ENCODE assay signal across 14 cellular contexts in genomic region chr9:27701664-27702063, GRCh38.
DNase-seq lines count a peak whose midpoint lies in the region; ATAC-seq, FAIRE-seq and TF ChIP-seq lines count a peak whose summit lies in the region.
"Had no signal": no experiment of that assay in that cellular context is flagged by ENCODE, and none has a peak within 500 bp of the region (broad histone marks: within the 10 kb centered on the region; RNA-seq: fewer than 3 reads in every experiment).

No MANE protein-coding gene starts in this region.

- DNase-seq in CD14-positive monocyte (ENCODE audit: low spot score) (peak; percentile 84), NCI-H1092 (lab: John Stamatoyannopoulos, UW) (peak; percentile 70), bronchial epithelial cell (ENCODE audit: low read depth) (peak; percentile 8), activated T-cell treated with anti-CD3 and anti-CD28 coated beads for 4 hours (no peak), osteocyte (ENCODE audit: extremely low spot score, unreplicated experiment) (no peak), NCI-H510A treated with DMSO at 0.1 percent for 48 hours (lab: John Stamatoyannopoulos, UW) (no peak)
- DNase-seq: activated B cell treated with CpG ODN at 0.5 μM for 24 hours; activated T-cell treated with anti-CD3 and anti-CD28 coated beads, Interleukin-2, amount 50 U/mL, for 4 hours; natural killer cell; NCI-H2227 treated with DMSO at 0.1 percent for 48 hours had no signal

- peaks cover 2% of the 10 kb centered on the region for H3K27me3 ChIP-seq in bronchial epithelial cell (ENCODE audit: control insufficient read depth, insufficient read depth, low read length)
- no peaks in the 10 kb centered on the region for H3K27me3 ChIP-seq in muscle layer of duodenum (ENCODE audit: low read depth, low read length)

- ATAC-seq in GM21717 (IDR thresholded peaks at IDR 0.05; ENCODE audit: unreplicated experiment) = no peak
- ATAC-seq: activated T-cell treated with anti-CD3 and anti-CD28 coated beads, Interleukin-2, amount 50 U/mL, for 4 hours; K562 had no signal

- H3K36me3 ChIP-seq in bronchial epithelial cell (ENCODE audit: control insufficient read depth, insufficient read depth, low read length) = no peaks in the 10 kb centered on the region
- H3K36me3 ChIP-seq in muscle layer of duodenum (ENCODE audit: control insufficient read depth in 1 of 2, insufficient read depth in 2 of 2, low read length in 2 of 2) = no peaks in the 10 kb centered on the region

- H3K36me3 Mint-ChIP-seq in CD14-positive monocyte = no peaks in the 10 kb centered on the region
- no peaks in the 10 kb centered on the region for H3K36me3 Mint-ChIP-seq in osteocyte (ENCODE audit: unreplicated experiment)
- H3K36me3 Mint-ChIP-seq: natural killer cell had no signal

- peaks cover 40% of the 10 kb centered on the region for H3K4me1 Mint-ChIP-seq in CD14-positive monocyte
- no peaks in the 10 kb centered on the region for H3K4me1 Mint-ChIP-seq in osteocyte (ENCODE audit: unreplicated experiment)
- H3K4me1 Mint-ChIP-seq: activated B cell treated with CpG ODN at 0.5 μM for 24 hours, natural killer cell had no signal

- intact Hi-C loops in CD14-positive monocyte (cut with micrococcal nuclease) = loop anchor here (5.0 to 10.0 kb wide), 4 partner anchors 67 to 367 kb away; partner anchors contain the start of gene C9orf72 (in 2 of the 2)

- H3K4me3 Mint-ChIP-seq in CD14-positive monocyte (peak overlapping the region; percentile 61 to 67), osteocyte (ENCODE audit: unreplicated experiment) (no peak overlapping the region)
- H3K4me3 Mint-ChIP-seq: activated B cell treated with CpG ODN at 0.5 μM for 24 hours; activated T-cell treated with anti-CD3 and anti-CD28 coated beads, Interleukin-2, amount 50 U/mL, for 4 hours; natural killer cell had no signal

- no peak overlapping the region for H3K4me3 ChIP-seq in bronchial epithelial cell (ENCODE audit: low read depth, low read length)
- no peak overlapping the region for H3K4me3 ChIP-seq in muscle layer of duodenum (ENCODE audit: low read depth in 1 of 2, low read length in 2 of 2)
- H3K4me3 ChIP-seq: K562 had no signal

- H3K27me3 Mint-ChIP-seq in CD14-positive monocyte (ENCODE audit: low read depth in 3 of 3) (peaks cover 0 to 4% (median 0%) of the 10 kb centered on the region in 3 donors), osteocyte (ENCODE audit: unreplicated experiment) (no peaks in the 10 kb centered on the region)
- H3K27me3 Mint-ChIP-seq: activated B cell treated with CpG ODN at 0.5 μM for 24 hours had no signal

- H3K9me3 Mint-ChIP-seq in CD14-positive monocyte (no peaks in the 10 kb centered on the region), osteocyte (ENCODE audit: unreplicated experiment) (peaks cover 5% of the 10 kb centered on the region)
- H3K9me3 Mint-ChIP-seq: activated B cell treated with CpG ODN at 0.5 μM for 24 hours; activated T-cell treated with anti-CD3 and anti-CD28 coated beads, Interleukin-2, amount 50 U/mL, for 4 hours had no signal

- peak overlapping the region; percentile 90 to 99 (median 95) for H3K27ac Mint-ChIP-seq in CD14-positive monocyte
- no peak overlapping the region for H3K27ac Mint-ChIP-seq in osteocyte (ENCODE audit: unreplicated experiment)
- H3K27ac Mint-ChIP-seq: activated B cell treated with CpG ODN at 0.5 μM for 24 hours, natural killer cell had no signal

- peak overlapping the region; percentile 41 for H3K27ac ChIP-seq in muscle layer of duodenum (ENCODE audit: low read length)

- H3K9me3 ChIP-seq in muscle layer of duodenum (ENCODE audit: control insufficient read depth in 1 of 2, low read length in 2 of 2) = no peaks in the 10 kb centered on the region

- H3K4me1 ChIP-seq in muscle layer of duodenum (ENCODE audit: control insufficient read depth in 1 of 2, insufficient read depth in 2 of 2, low read length in 2 of 2) = no peaks in the 10 kb centered on the region

- TF ChIP-seq CTCF in CD14-positive monocyte (IDR thresholded peaks at IDR 0.05) (no peak), bronchial epithelial cell (IDR thresholded peaks at IDR 0.05; ENCODE audit: insufficient read depth, low read length, severe bottlenecking) (no peak), osteocyte (IDR thresholded peaks at IDR 0.05) (no peak)

- no peak for FAIRE-seq in bronchial epithelial cell (lab: Jason Lieb, UNC)
- FAIRE-seq: GM18507, K562 had no signal

Comparison
In these comparisons a context has a peak if more than half of its experiments do, and no peak if none do; other contexts are left out.
1. DNase-seq: peak in CD14-positive monocyte (single experiment), NCI-H1092 (single experiment) and bronchial epithelial cell (single experiment); none in activated T-cell treated with anti-CD3 and anti-CD28 coated beads for 4 hours (single experiment), osteocyte (single experiment) and NCI-H510A treated with DMSO at 0.1 percent for 48 hours (single experiment).